23 cellular contexts compared by ENCODE assay signal in genomic region chr16:88405325-88406060, GRCh38. TPM values are rescaled to one million over a fixed set of nuclear protein-coding genes. Genes with fewer than 3 reads are reported as not detected.
A peak's percentile ranks its signal among the peaks of the same experiment; 100 is the strongest.
DNase-seq lines count a peak whose midpoint lies in the region; ATAC-seq and TF ChIP-seq lines count a peak whose summit lies in the region.
"Had no signal": no experiment of that assay in that cellular context is flagged by ENCODE, and none has a peak within 500 bp of the region (broad histone marks: within the 10 kb centered on the region; RNA-seq: fewer than 3 reads in every experiment).

No MANE protein-coding gene starts in this region.

- H3K79me2 ChIP-seq in osteoblast (ENCODE audit: insufficient read depth, low read length): peaks cover 9% of the 10 kb centered on the region

- H3K9me3 Mint-ChIP-seq in chondrocyte (ENCODE audit: low read depth): no peaks in the 10 kb centered on the region
- H3K9me3 Mint-ChIP-seq: T-cell had no signal

- peaks cover 11% of the 10 kb centered on the region for H3K4me1 Mint-ChIP-seq in chondrocyte (ENCODE audit: low read depth)

- H3K4me1 ChIP-seq in adipocyte (ENCODE audit: control insufficient read depth, insufficient read depth, low read length): peaks cover 20% of the 10 kb centered on the region
- peaks cover 9% of the 10 kb centered on the region for H3K4me1 ChIP-seq in osteoblast (ENCODE audit: insufficient read depth, low read length)

- no peak for TF ChIP-seq CTCF in AG09319 (IDR thresholded peaks at IDR 0.05; ENCODE audit: low read depth, low read length)
- TF ChIP-seq CTCF in fibroblast of villous mesenchyme (IDR thresholded peaks at IDR 0.05; ENCODE audit: insufficient read depth, low read depth, low read length): no peak
- TF ChIP-seq CTCF in osteoblast (IDR thresholded peaks at IDR 0.05; ENCODE audit: extremely low read depth, low read depth, low read length): no peak
- no peak for TF ChIP-seq CTCF in chondrocyte (IDR thresholded peaks at IDR 0.05)

- H3K9me3 ChIP-seq in adipocyte (ENCODE audit: control insufficient read depth, low read length) (no peaks in the 10 kb centered on the region), osteoblast (ENCODE audit: low read depth, low read length) (no peaks in the 10 kb centered on the region)
- H3K9me3 ChIP-seq: tibial nerve had no signal

- H3K27me3 ChIP-seq in adipocyte (replicated peaks; ENCODE audit: control insufficient read depth, insufficient read depth, low read length) (no peaks in the 10 kb centered on the region), osteoblast (ENCODE audit: insufficient read depth, low read length) (no peaks in the 10 kb centered on the region)
- H3K27me3 ChIP-seq: cardiac muscle cell had no signal

- DNase-seq in AG09319 (ENCODE audit: extremely low read depth, low read depth) (peak; percentile 44), adipocyte (ENCODE audit: low read depth) (no peak), fibroblast of villous mesenchyme (ENCODE audit: low read depth) (peak; percentile 36), osteoblast (ENCODE audit: insufficient read length, low spot score, missing footprints) (peak; percentile 99), chondrocyte (ENCODE audit: low spot score) (no peak), NCI-H2029 (lab: John Stamatoyannopoulos, UW) (no peak)
- no peak for DNase-seq in stimulated activated CD4-positive, alpha-beta T cell treated with anti-CD3 and anti-CD28 coated beads, Interleukin-2, amount 100 ng/mL, for 48 hours
- DNase-seq: activated CD4-positive, CD25-positive, alpha-beta regulatory T cell; activated CD8-positive, alpha-beta memory T cell treated with anti-CD3 and anti-CD28 coated beads, Interleukin-2, amount 10 ng/mL, durations not matched to agents 7 days and 5 days; activated gamma-delta T cell; AML-193; DMS 273 treated with DMSO at 0.1 percent for 48 hours; effector memory CD8-positive, alpha-beta T cell; hippocampal formation; naive B cell; NCI-H187 treated with DMSO at 0.1 percent for 48 hours; NCI-H526 treated with DMSO at 0.1 percent for 48 hours; stimulated activated CD8-positive, alpha-beta memory T cell treated with anti-CD3 and anti-CD28 coated beads, Interleukin-4, amount 100 ng/mL, for 48 hours; T-cell had no signal

- no peaks in the 10 kb centered on the region for H3K27me3 Mint-ChIP-seq in chondrocyte (ENCODE audit: low read depth)
- H3K27me3 Mint-ChIP-seq: activated CD8-positive, alpha-beta memory T cell treated with anti-CD3 and anti-CD28 coated beads, Interleukin-2, amount 10 ng/mL, durations not matched to agents 7 days and 5 days; T-cell had no signal

- no peak overlapping the region for H3K27ac Mint-ChIP-seq in chondrocyte (ENCODE audit: unreplicated experiment)
- H3K27ac Mint-ChIP-seq: activated CD8-positive, alpha-beta memory T cell treated with anti-CD3 and anti-CD28 coated beads, Interleukin-2, amount 10 ng/mL, durations not matched to agents 7 days and 5 days; effector memory CD8-positive, alpha-beta T cell; T-cell had no signal

- H3K36me3 Mint-ChIP-seq in chondrocyte (ENCODE audit: low read depth): peaks cover 4% of the 10 kb centered on the region
- H3K36me3 Mint-ChIP-seq: activated CD8-positive, alpha-beta memory T cell treated with anti-CD3 and anti-CD28 coated beads, Interleukin-2, amount 10 ng/mL, durations not matched to agents 7 days and 5 days; naive B cell; T-cell had no signal

- no peak for ATAC-seq in GM21447 (IDR thresholded peaks at IDR 0.05; ENCODE audit: unreplicated experiment)
- ATAC-seq: activated CD8-positive, alpha-beta memory T cell treated with anti-CD3 and anti-CD28 coated beads, Interleukin-2, amount 10 ng/mL, durations not matched to agents 7 days and 5 days; effector memory CD8-positive, alpha-beta T cell; Panc1; T-cell had no signal

- peak overlapping the region; percentile 64 for H3K4me2 ChIP-seq in osteoblast (ENCODE audit: insufficient read depth, low read length)

- H3K4me3 Mint-ChIP-seq in chondrocyte (ENCODE audit: unreplicated experiment): no peak overlapping the region
- H3K4me3 Mint-ChIP-seq: activated CD8-positive, alpha-beta memory T cell treated with anti-CD3 and anti-CD28 coated beads, Interleukin-2, amount 10 ng/mL, durations not matched to agents 7 days and 5 days; effector memory CD8-positive, alpha-beta T cell; naive B cell; T-cell had no signal

- peaks cover 19% of the 10 kb centered on the region for H4K20me1 ChIP-seq in osteoblast (ENCODE audit: insufficient read depth, low read length)

- peak overlapping the region; percentile 75 for H3K4me3 ChIP-seq in adipocyte (ENCODE audit: low read length)
- H3K4me3 ChIP-seq in fibroblast of villous mesenchyme (ENCODE audit: low read depth, low read length): no peak overlapping the region
- H3K4me3 ChIP-seq in osteoblast (ENCODE audit: insufficient read depth, low read length): peak overlapping the region; percentile 44
- H3K4me3 ChIP-seq: cardiac muscle cell had no signal

- H3K27ac ChIP-seq in osteoblast (ENCODE audit: low read depth, low read length): peak overlapping the region; percentile 19
- H3K27ac ChIP-seq: cardiac muscle cell, tibial nerve had no signal

- H3K9ac ChIP-seq in adipocyte (ENCODE audit: low read length): peak overlapping the region; percentile 83

- peak overlapping the region; percentile 32 for H2AFZ ChIP-seq in osteoblast (ENCODE audit: low read length)

- H3K36me3 ChIP-seq in adipocyte (ENCODE audit: control insufficient read depth, insufficient read depth, low read length, severe bottlenecking) (peaks cover 8% of the 10 kb centered on the region), osteoblast (ENCODE audit: insufficient read depth, low read length) (no peaks in the 10 kb centered on the region)
- H3K36me3 ChIP-seq: cardiac muscle cell, tibial nerve had no signal

RNA-seq across cellular contexts. Expression of gene ZNF469, which starts 22.7 kb away (rescaled TPM):
- 6.0 and 9.7 TPM in 2 replicates for total RNA-seq in fibroblast of villous mesenchyme
- 5.3 and 8.3 TPM in 2 replicates for total RNA-seq in osteoblast
- 19.0 to 62.8 TPM (median 60.5 TPM) in 3 replicates for total RNA-seq in chondrocyte

RNA-seq across cellular contexts. Expression of gene ZFPM1, which starts 47.6 kb away (rescaled TPM):
- 2.6 TPM in 2 replicates for total RNA-seq in fibroblast of villous mesenchyme
- 0.88 and 2.2 TPM in 2 replicates for total RNA-seq in osteoblast
- total RNA-seq in chondrocyte: 4.4 to 7.6 TPM (median 7.0 TPM) in 3 replicates

Comparison
In these comparisons a context has a peak if more than half of its experiments do, and no peak if none do; other contexts are left out.
1. DNase-seq: peak in AG09319 (single experiment), fibroblast of villous mesenchyme (single experiment) and osteoblast (single experiment); none in adipocyte (single experiment), stimulated activated CD4-positive, alpha-beta T cell treated with anti-CD3 and anti-CD28 coated beads, Interleukin-2, amount 100 ng/mL, for 48 hours (0 of 2), chondrocyte (single experiment) and NCI-H2029 (single experiment).